9 cellular contexts compared by ENCODE assay signal in the genomic region with DNA sequence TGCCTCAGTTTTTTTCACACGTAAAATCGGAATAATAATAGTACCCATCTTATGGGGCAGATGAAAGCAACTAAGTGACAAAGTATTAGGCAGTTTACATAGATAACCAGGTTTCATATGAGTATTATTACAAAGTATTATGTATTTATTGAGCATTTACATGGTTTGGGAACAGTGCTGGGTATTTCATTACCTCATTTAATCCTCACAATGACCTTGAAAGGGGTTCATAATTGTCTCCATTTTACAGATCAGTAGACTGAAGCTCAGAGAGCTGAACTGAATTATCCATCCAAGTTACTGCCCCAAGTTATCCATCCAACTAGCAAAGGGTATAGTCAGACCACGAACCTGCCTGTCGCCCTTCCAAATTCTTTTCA. TPM values are rescaled to one million over a fixed set of nuclear protein-coding genes. Genes with fewer than 3 reads are reported as not detected.
A peak's percentile ranks its signal among the peaks of the same experiment; 100 is the strongest.
DNase-seq lines count a peak whose midpoint lies in the region; ATAC-seq and TF ChIP-seq lines count a peak whose summit lies in the region.
"Had no signal": no experiment of that assay in that cellular context is flagged by ENCODE, and none has a peak within 500 bp of the region (broad histone marks: within the 10 kb centered on the region; RNA-seq: fewer than 3 reads in every experiment).

No MANE protein-coding gene starts in this region.

- H2AK5ac ChIP-seq in H9 (ENCODE audit: insufficient read length, low read length), result no peak overlapping the region

- H2BK15ac ChIP-seq in H9 (ENCODE audit: low read depth, low read length), result no peak overlapping the region

- no peak overlapping the region for H3K27ac Mint-ChIP-seq in H9
- H3K27ac Mint-ChIP-seq in activated T-helper 17 cell treated with anti-CD3 and anti-CD28 coated beads, Interleukin-2, amount 50 U/mL, for 72 hours, result no peak overlapping the region
- H3K27ac Mint-ChIP-seq: effector memory CD8-positive, alpha-beta T cell had no signal

- H3K4me3 ChIP-seq in iPS-18a (ENCODE audit: low read length), result peak overlapping the region; percentile 41
- no peak overlapping the region for H3K4me3 ChIP-seq in skin epidermis

- no peak overlapping the region for H4K91ac ChIP-seq in H9 (ENCODE audit: insufficient read length, low read depth, low read length)

- peaks cover 3% of the 10 kb centered on the region for H3K23me2 ChIP-seq in H9 (ENCODE audit: insufficient read length, low read depth, low read length, poor library complexity, severe bottlenecking)

- H3K36me3 ChIP-seq in iPS-18a (ENCODE audit: control insufficient read depth, low read depth, low read length), result no peaks in the 10 kb centered on the region

- no peaks in the 10 kb centered on the region for H3K36me3 Mint-ChIP-seq in H9 (ENCODE audit: insufficient read depth in 1 of 3, low read depth in 3 of 3)
- H3K36me3 Mint-ChIP-seq in activated T-helper 17 cell treated with anti-CD3 and anti-CD28 coated beads, Interleukin-2, amount 50 U/mL, for 72 hours (ENCODE audit: low read depth), result no peaks in the 10 kb centered on the region

- peaks cover 4 to 10% of the 10 kb centered on the region in 2 experiments; a peak in 3 of 4 replicates for H3K4me1 Mint-ChIP-seq in H9
- no peaks in the 10 kb centered on the region for H3K4me1 Mint-ChIP-seq in activated T-helper 17 cell treated with anti-CD3 and anti-CD28 coated beads, Interleukin-2, amount 50 U/mL, for 72 hours

- no peaks in the 10 kb centered on the region for H3K9me3 Mint-ChIP-seq in H9
- no peaks in the 10 kb centered on the region for H3K9me3 Mint-ChIP-seq in activated T-helper 17 cell treated with anti-CD3 and anti-CD28 coated beads, Interleukin-2, amount 50 U/mL, for 72 hours
- H3K9me3 Mint-ChIP-seq: effector memory CD8-positive, alpha-beta T cell had no signal

- H3K4me1 ChIP-seq in H9 (ENCODE audit: insufficient read depth, low read length) (no peaks in the 10 kb centered on the region), iPS-18a (ENCODE audit: control insufficient read depth, low read depth, low read length) (no peaks in the 10 kb centered on the region)

- no CpG with 5 or more reads among the region's 4 CpGs for WGBS in H9 (ENCODE audit: extremely low coverage, insufficient read length, low lambda C conversion rate)

- H3K9me3 ChIP-seq in H9 (ENCODE audit: control insufficient read depth, low read depth, low read length) (no peaks in the 10 kb centered on the region), iPS-18a (ENCODE audit: control insufficient read depth, low read depth, low read length) (no peaks in the 10 kb centered on the region)

- H2AFZ ChIP-seq in H9 (ENCODE audit: low read length), result no peak overlapping the region

- no peak overlapping the region for H3K23ac ChIP-seq in H9 (ENCODE audit: insufficient read length, low read depth, low read length)

- DNase-seq in H9, result no peak
- DNase-seq in NCI-H2227 treated with DMSO at 0.1 percent for 48 hours (lab: John Stamatoyannopoulos, UW), result no peak
- no peak for DNase-seq in SKM-1 treated with dmso at 0.1 percent for 144 hours (lab: John Stamatoyannopoulos, UW; ENCODE audit: unreplicated experiment)
- DNase-seq in dedifferentiated amniotic fluid mesenchymal stem cell (ENCODE audit: extremely low spot score), result no peak

- H3K14ac ChIP-seq in H9 (ENCODE audit: insufficient read depth, low read length), result no peak overlapping the region

- peak overlapping the region in 1 of 2 experiments; percentile 60; a peak in 1 of 5 replicates for H3K4me3 Mint-ChIP-seq in H9
- peak overlapping the region; percentile 0 for H3K4me3 Mint-ChIP-seq in activated T-helper 17 cell treated with anti-CD3 and anti-CD28 coated beads, Interleukin-2, amount 50 U/mL, for 72 hours
- H3K4me3 Mint-ChIP-seq: effector memory CD8-positive, alpha-beta T cell had no signal

- H2BK5ac ChIP-seq in H9 (ENCODE audit: insufficient read length, low read length), result no peak overlapping the region

- H3K27me3 Mint-ChIP-seq in H9 (ENCODE audit: low read depth), result no peaks in the 10 kb centered on the region
- no peaks in the 10 kb centered on the region for H3K27me3 Mint-ChIP-seq in activated T-helper 17 cell treated with anti-CD3 and anti-CD28 coated beads, Interleukin-2, amount 50 U/mL, for 72 hours
- H3K27me3 Mint-ChIP-seq: effector memory CD8-positive, alpha-beta T cell had no signal

- H2BK120ac ChIP-seq in H9 (ENCODE audit: low read depth, low read length, poor library complexity, severe bottlenecking), result no peak overlapping the region

- no peak overlapping the region for H3T11ph ChIP-seq in H9 (ENCODE audit: low read length)

- H3K4ac ChIP-seq in H9 (ENCODE audit: low read depth, low read length), result no peak overlapping the region

- H2BK12ac ChIP-seq in H9 (ENCODE audit: insufficient read length, low read depth, low read length), result no peak overlapping the region

- TF ChIP-seq CTCF in H9 (conservative IDR thresholded peaks at IDR 0.05), result no peak

- no peaks in the 10 kb centered on the region for H3K79me2 ChIP-seq in H9 (ENCODE audit: insufficient read depth, low read length)

- H3K18ac ChIP-seq in H9 (ENCODE audit: insufficient read length, low read depth, low read length), result no peak overlapping the region

- H3K27ac ChIP-seq in H9 (ENCODE audit: insufficient read length, low read depth, low read length) (no peak overlapping the region), iPS-18a (ENCODE audit: low read length) (no peak overlapping the region), skin epidermis (peak overlapping the region in 19 of 21 experiments; percentile 5 to 76 (median 43))

- no peak overlapping the region for H4K8ac ChIP-seq in H9 (replicated peaks; ENCODE audit: insufficient read length, low read depth, low read length)

- H4K5ac ChIP-seq in H9 (ENCODE audit: insufficient read length, low read depth, low read length), result no peak overlapping the region

- H3K56ac ChIP-seq in H9 (ENCODE audit: insufficient read length, low read depth, low read length), result no peak overlapping the region

- H3K9ac ChIP-seq in H9 (ENCODE audit: extremely low read depth, insufficient read length, low read length) (no peak overlapping the region), iPS-18a (ENCODE audit: low read length) (no peak overlapping the region)

- peak overlapping the region; percentile 14 for H3K4me2 ChIP-seq in H9 (ENCODE audit: insufficient read depth, insufficient read length, low read length)

- H2BK20ac ChIP-seq in H9 (ENCODE audit: low read depth, low read length, poor library complexity, severe bottlenecking), result no peak overlapping the region

- no peak for ATAC-seq in activated T-helper 17 cell treated with anti-CD3 and anti-CD28 coated beads, Interleukin-2, amount 50 U/mL, for 72 hours (replicated peaks)
- ATAC-seq in GM21390 (IDR thresholded peaks at IDR 0.05; ENCODE audit: unreplicated experiment), result no peak

- H3K27me3 ChIP-seq in H9 (ENCODE audit: insufficient read depth, low read length), result peaks cover 24% of the 10 kb centered on the region; the same call in 1 of the 2 replicates
- peaks cover 96% of the 10 kb centered on the region for H3K27me3 ChIP-seq in iPS-18a (ENCODE audit: control insufficient read depth, insufficient read depth, low read length)

- H4K20me1 ChIP-seq in H9 (ENCODE audit: control insufficient read depth, insufficient read depth, insufficient read length), result peaks cover 2% of the 10 kb centered on the region

- H3K79me1 ChIP-seq in H9 (ENCODE audit: insufficient read depth, low read depth, low read length, poor library complexity, severe bottlenecking), result no peaks in the 10 kb centered on the region

RNA-seq across cellular contexts. Expression of gene TCEA3, which starts 21.2 kb away (rescaled TPM):
- 0.29 and 0.37 TPM in 2 replicates for total RNA-seq in H9 (2021)
- total RNA-seq in activated T-helper 17 cell treated with anti-CD3 and anti-CD28 coated beads, Interleukin-2, amount 50 U/mL, for 72 hours, result 10 to 100 TPM in 1 of 2 donors, 1 to 10 TPM in 1; 1.3 to 33.2 TPM

RNA-seq across cellular contexts. Expression of gene ZNF436, which starts 33.7 kb away (rescaled TPM):
- total RNA-seq in H9 (2021), result 0.44 and 0.52 TPM in 2 replicates
- 10 to 100 TPM in 1 of 2 donors, 1 to 10 TPM in 1; 4.7 to 10.7 TPM for total RNA-seq in activated T-helper 17 cell treated with anti-CD3 and anti-CD28 coated beads, Interleukin-2, amount 50 U/mL, for 72 hours

RNA-seq across cellular contexts. Expression of gene HNRNPR, which starts 59.3 kb away (rescaled TPM):
- total RNA-seq in H9 (2021), result 196 and 197 TPM in 2 replicates
- 100 to 1,000 TPM; 110 to 193 TPM for total RNA-seq in activated T-helper 17 cell treated with anti-CD3 and anti-CD28 coated beads, Interleukin-2, amount 50 U/mL, for 72 hours

Comparison
In these comparisons a context has a peak if more than half of its experiments do, and no peak if none do; other contexts are left out.
1. H3K27ac ChIP-seq: peak in skin epidermis (19 of 21); none in H9 (single experiment) and iPS-18a (single experiment).